In the genomic region with DNA sequence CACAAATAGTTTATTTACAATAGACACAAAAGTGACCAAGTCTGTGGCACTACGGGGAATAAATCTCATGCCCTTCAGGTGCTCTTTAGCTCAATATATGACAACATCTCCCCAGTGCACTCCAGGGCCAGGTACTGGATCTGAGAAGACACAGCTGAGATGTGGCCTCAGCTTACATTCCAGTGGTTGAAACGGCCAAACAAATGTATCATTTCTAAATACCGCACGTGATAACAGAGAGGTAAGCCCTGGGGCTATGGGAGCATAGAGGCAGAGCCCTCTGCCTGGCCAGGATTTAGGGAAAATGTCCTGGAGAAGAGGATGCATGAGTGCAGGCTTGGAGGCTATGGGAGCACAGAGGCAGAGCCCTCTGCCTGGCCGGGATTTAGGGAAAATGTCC, we compare ENCODE assay signal across 23 cellular contexts.
DNase-seq lines count a peak whose midpoint lies in the region; ATAC-seq and TF ChIP-seq lines count a peak whose summit lies in the region.
"Had no signal": no experiment of that assay in that cellular context is flagged by ENCODE, and none has a peak within 500 bp of the region (broad histone marks: within the 10 kb centered on the region; RNA-seq: fewer than 3 reads in every experiment).

No MANE protein-coding gene starts in this region.

- no peak overlapping the region for H3K9ac ChIP-seq in trophoblast cell (ENCODE audit: low read length)

- H3K27ac ChIP-seq in trophoblast cell (ENCODE audit: low read depth, low read length) = no peak overlapping the region

- no peak overlapping the region for H4K12ac ChIP-seq in trophoblast cell (ENCODE audit: low read depth, low read length)

- H3K23ac ChIP-seq in trophoblast cell (ENCODE audit: low read length) = no peak overlapping the region

- ATAC-seq in activated CD4-positive, alpha-beta T cell treated with anti-CD3 and anti-CD28 coated beads for 36 hours = no peak
- ATAC-seq: GM12878, GM23338 had no signal

- H3K9me3 Mint-ChIP-seq in activated CD4-positive, alpha-beta T cell treated with anti-CD3 and anti-CD28 coated beads for 36 hours (ENCODE audit: low read depth) = no peaks in the 10 kb centered on the region
- H3K9me3 Mint-ChIP-seq: CD4-positive, alpha-beta memory T cell; GM23338 had no signal

- H3K27me3 ChIP-seq in trophoblast cell (ENCODE audit: insufficient read depth, low read length) = no peaks in the 10 kb centered on the region

- no peak overlapping the region for H3K14ac ChIP-seq in trophoblast cell (ENCODE audit: low read length)

- POLR2A ChIA-PET in activated CD4-positive, alpha-beta T cell treated with anti-CD3 and anti-CD28 coated beads for 36 hours (lab: Charles Lee) = no interaction called here

- no peak overlapping the region for H3K4ac ChIP-seq in trophoblast cell (ENCODE audit: low read depth, low read length)

- H3K27me3 Mint-ChIP-seq in activated CD4-positive, alpha-beta T cell treated with anti-CD3 and anti-CD28 coated beads for 36 hours = no peaks in the 10 kb centered on the region
- H3K27me3 Mint-ChIP-seq: CD4-positive, alpha-beta memory T cell had no signal

- H3K4me3 Mint-ChIP-seq in activated CD4-positive, alpha-beta T cell treated with anti-CD3 and anti-CD28 coated beads for 36 hours = no peak overlapping the region
- H3K4me3 Mint-ChIP-seq: CD4-positive, alpha-beta memory T cell; GM23338 had no signal

- intact Hi-C loops in activated CD4-positive, alpha-beta T cell treated with anti-CD3 and anti-CD28 coated beads for 36 hours (cut with DNase I, micrococcal nuclease) = no loop called here

- no peak overlapping the region for H3K4me2 ChIP-seq in trophoblast cell (ENCODE audit: low read length)
- H3K4me2 ChIP-seq: GM23338 had no signal

- no peak overlapping the region for H2BK5ac ChIP-seq in trophoblast cell (ENCODE audit: low read depth, low read length, poor library complexity)

- peaks cover 0 to 2% of the 10 kb centered on the region in 2 experiments for H3K36me3 ChIP-seq in trophoblast cell (ENCODE audit: control insufficient read depth in 1 of 2, insufficient read depth in 2 of 2, low read length in 2 of 2)
- H3K36me3 ChIP-seq: HAP-1 had no signal

- H3K18ac ChIP-seq in trophoblast cell (ENCODE audit: low read length) = no peak overlapping the region

- no peaks in the 10 kb centered on the region for H3K36me3 Mint-ChIP-seq in activated CD4-positive, alpha-beta T cell treated with anti-CD3 and anti-CD28 coated beads for 36 hours (ENCODE audit: low read depth)

- WGBS in trophoblast cell (ENCODE audit: extremely low coverage, insufficient coverage, insufficient read length) = no CpG with 5 or more reads among the region's 5 CpGs

- H4K91ac ChIP-seq in trophoblast cell (ENCODE audit: low read depth, low read length) = no peak overlapping the region

- H3K4me1 ChIP-seq in trophoblast cell (ENCODE audit: control insufficient read depth in 1 of 2, insufficient read depth in 2 of 2, low read length in 2 of 2) = peaks cover 5 to 17% of the 10 kb centered on the region in 2 experiments
- H3K4me1 ChIP-seq: HAP-1 had no signal

- DNase-seq in H4 (ENCODE audit: low spot score) (peak; percentile 47), RPMI7951 (ENCODE audit: low read depth) (peak; percentile 66), choroid plexus epithelial cell (ENCODE audit: low read depth) (peak; percentile 78), trophoblast cell (peak; percentile 72 to 92), NCI-H1436 treated with DMSO at 0.1 percent for 48 hours (lab: John Stamatoyannopoulos, UW) (no peak)
- no peak for DNase-seq in activated T-cell treated with anti-CD3 and anti-CD28 coated beads, Interleukin-2, amount 50 U/mL, for 48 hours
- DNase-seq in activated CD4-positive, alpha-beta T cell treated with anti-CD3 and anti-CD28 coated beads for 36 hours = no peak
- DNase-seq: C1 segment of cervical spinal cord; CD4-positive, alpha-beta memory T cell; COR-L47; DMS53; GDM1; KG1; MM.1S; NCI-H187; NCI-H2081 treated with DMSO at 0.1 percent for 48 hours; NCI-H2171; NCI-H345; NCI-H524; NCI-H774 had no signal

- no peaks in the 10 kb centered on the region for H3K79me1 ChIP-seq in trophoblast cell (ENCODE audit: low read length)

- no peak overlapping the region for H2AK5ac ChIP-seq in trophoblast cell (ENCODE audit: low read length)

- CTCF ChIA-PET in activated CD4-positive, alpha-beta T cell treated with anti-CD3 and anti-CD28 coated beads for 36 hours (lab: Charles Lee) = interaction anchor here (0.6 to 1.1 kb wide), 2 partner anchors 10 to 56 kb away, joined by 3 read pairs; no protein-coding TSS in a partner anchor

- H2AFZ ChIP-seq in trophoblast cell (ENCODE audit: insufficient read depth, low read length, poor library complexity) = no peak overlapping the region
- H2AFZ ChIP-seq: GM23338 had no signal

- no peaks in the 10 kb centered on the region for H3K79me2 ChIP-seq in trophoblast cell (ENCODE audit: control insufficient read depth, insufficient read depth, low read length, poor library complexity)

- TF ChIP-seq CTCF in choroid plexus epithelial cell (conservative IDR thresholded peaks at IDR 0.05; ENCODE audit: low read depth, low read length) = no peak

- H2BK120ac ChIP-seq in trophoblast cell (ENCODE audit: insufficient read depth, low read length, poor library complexity) = no peak overlapping the region

- H4K8ac ChIP-seq in trophoblast cell (ENCODE audit: low read depth, low read length) = no peak overlapping the region

- peaks cover 2% of the 10 kb centered on the region for H3K9me3 ChIP-seq in trophoblast cell (ENCODE audit: insufficient read depth, low read depth, low read length)
- H3K9me3 ChIP-seq: HAP-1 had no signal

- H3K4me3 ChIP-seq in choroid plexus epithelial cell (ENCODE audit: low read depth, low read length) = no peak overlapping the region
- no peak overlapping the region for H3K4me3 ChIP-seq in trophoblast cell (ENCODE audit: low read depth, low read length)
- H3K4me3 ChIP-seq: GM12878, GM23338, HAP-1 had no signal

- H3K4me1 Mint-ChIP-seq in activated CD4-positive, alpha-beta T cell treated with anti-CD3 and anti-CD28 coated beads for 36 hours = no peaks in the 10 kb centered on the region
- H3K4me1 Mint-ChIP-seq: CD4-positive, alpha-beta memory T cell; GM23338 had no signal

- H3K27ac Mint-ChIP-seq in activated CD4-positive, alpha-beta T cell treated with anti-CD3 and anti-CD28 coated beads for 36 hours = no peak overlapping the region
- H3K27ac Mint-ChIP-seq: GM23338 had no signal

- no peak overlapping the region for H2BK12ac ChIP-seq in trophoblast cell (ENCODE audit: low read length)

Comparison
In these comparisons a context has a peak if more than half of its experiments do, and no peak if none do; other contexts are left out.
1. DNase-seq: peak in H4 (single experiment), RPMI7951 (single experiment), choroid plexus epithelial cell (single experiment) and trophoblast cell (2 of 2); none in activated T-cell treated with anti-CD3 and anti-CD28 coated beads, Interleukin-2, amount 50 U/mL, for 48 hours (0 of 2), activated CD4-positive, alpha-beta T cell treated with anti-CD3 and anti-CD28 coated beads for 36 hours (single experiment) and NCI-H1436 treated with DMSO at 0.1 percent for 48 hours (single experiment).